Comparison of ENCODE assay signal across 14 cellular contexts in genomic region chr2:225124311-225124832, GRCh38.
"Had no signal": no experiment of that assay in that cellular context is flagged by ENCODE, and none has a peak within 500 bp of the region (broad histone marks: within the 10 kb centered on the region; RNA-seq: fewer than 3 reads in every experiment).

No MANE protein-coding gene starts in this region.

- H3K4me1 ChIP-seq: left lung, tibial nerve had no signal

- H3K36me3 ChIP-seq: left lung, tibial nerve had no signal

- H3K9me3 ChIP-seq: left lung had no signal

- H3K27me3 ChIP-seq: left lung, tibial nerve had no signal

- H3K27ac ChIP-seq: left lung, tibial nerve had no signal

- DNase-seq: activated CD4-positive, alpha-beta T cell treated with anti-CD3 and anti-CD28 coated beads, Interleukin-2, amount 50 U/mL, for 4 hours; activated CD4-positive, CD25-positive, alpha-beta regulatory T cell treated with anti-CD3 and anti-CD28 coated beads, Interleukin-2, amount 50 U/mL, for 72 hours; activated CD8-positive, alpha-beta memory T cell treated with anti-CD3 and anti-CD28 coated beads, Interleukin-2, amount 10 ng/mL, durations not matched to agents 7 days and 5 days; activated effector memory CD4-positive, alpha-beta T cell treated with anti-CD3 and anti-CD28 coated beads, Interleukin-2, amount 50 U/mL, for 16 hours; activated T-cell treated with anti-CD3 and anti-CD28 coated beads, Interleukin-2, amount 50 U/mL, for 24 hours; amygdala; cerebellar nuclear complex; dermis blood vessel endothelial cell; left lung; natural killer cell; right cardiac atrium; stimulated activated CD4-positive, alpha-beta T cell treated with anti-CD3 and anti-CD28 coated beads, Interleukin-1b, Interleukin-23, amount 100 ng/mL, for 48 hours; stimulated activated naive B cell treated with anti-CD40 and anti-IgM and Interleukin-4, amounts not matched to agents 10 μg/mL and 1 μg/mL and 100 μg/mL, for 72 hours had no signal

- ATAC-seq: activated CD8-positive, alpha-beta memory T cell treated with anti-CD3 and anti-CD28 coated beads, Interleukin-2, amount 10 ng/mL, durations not matched to agents 7 days and 5 days; left lung; natural killer cell; right cardiac atrium; stimulated activated naive B cell treated with anti-CD40 and anti-IgM and Interleukin-4, amounts not matched to agents 10 μg/mL and 1 μg/mL and 100 μg/mL, for 72 hours had no signal

- H3K4me3 ChIP-seq: left lung, tibial nerve had no signal
